ENCODE assay signal across 8 cellular contexts in the genomic region with DNA sequence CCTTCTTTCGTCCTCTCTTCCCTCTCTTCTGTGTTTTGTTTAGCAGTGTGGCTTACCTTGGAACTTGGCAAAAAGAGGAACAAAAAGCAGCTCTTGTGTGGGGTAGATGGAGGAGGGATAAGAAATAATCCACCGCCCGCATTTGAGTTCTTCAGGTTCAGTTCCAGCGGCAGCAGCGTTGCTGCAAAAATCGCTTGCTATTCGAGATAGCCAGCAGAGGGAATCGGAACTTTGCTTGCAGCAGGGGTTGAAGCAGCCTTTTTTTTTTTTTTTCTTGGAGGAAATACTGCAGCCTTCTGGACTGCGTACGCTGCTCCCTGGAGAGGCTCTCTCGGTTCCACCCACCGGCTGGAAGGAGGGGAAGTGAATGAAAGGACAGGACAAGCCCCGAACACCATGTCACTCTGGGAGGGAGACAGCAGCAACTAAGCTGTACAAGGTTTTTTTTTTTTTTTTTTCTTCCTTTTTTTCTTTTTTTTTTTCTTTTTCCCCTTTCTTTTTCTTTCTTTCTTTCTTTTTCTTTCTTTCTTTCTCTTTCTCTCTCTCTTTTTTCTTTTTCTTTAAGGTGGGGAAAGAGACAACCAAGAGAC. TPM values are rescaled to one million over a fixed set of nuclear protein-coding genes. Genes with fewer than 3 reads are reported as not detected.
DNase-seq lines count a peak whose midpoint lies in the region; ATAC-seq lines count a peak whose summit lies in the region.

A gene (plus strand): TSS at position 397 of the 590 bp plus-strand sequence.

- peak within 1 kb of the TSS in 10 of 11 experiments; percentile 0 to 69 (median 58); a peak in 19 of 22 replicates for H3K27ac ChIP-seq in BLaER1 treated with 17β-estradiol and CSF1 and Interleukin-3, amounts not matched to agents 10 nM and 100 nM
- peak within 1 kb of the TSS; percentile 64 for H3K27ac ChIP-seq in duodenal mucosa (ENCODE audit: low read depth, low read length)

- peak within 1 kb of the TSS; percentile 43 to 77 (median 72); a peak in 21 of 22 replicates for H3K9ac ChIP-seq in BLaER1 treated with 17β-estradiol and CSF1 and Interleukin-3, amounts not matched to agents 10 nM and 100 nM
- H3K9ac ChIP-seq in duodenal mucosa (ENCODE audit: low read depth in 1 of 2, low read length in 2 of 2) = peak within 1 kb of the TSS; percentile 52 to 73

- no peaks in the 10 kb centered on the region for H3K9me3 ChIP-seq in BLaER1 treated with 17β-estradiol and CSF1 and Interleukin-3, amounts not matched to agents 10 nM and 100 nM (replicated peaks in 1 of 11)
- H3K9me3 ChIP-seq in duodenal mucosa (ENCODE audit: control insufficient read depth in 1 of 2, low read length in 2 of 2) = no peaks in the 10 kb centered on the region

- H3K36me3 ChIP-seq in BLaER1 treated with 17β-estradiol and CSF1 and Interleukin-3, amounts not matched to agents 10 nM and 100 nM = no peaks in the 10 kb centered on the region
- H3K36me3 ChIP-seq in duodenal mucosa (ENCODE audit: control insufficient read depth in 1 of 2, insufficient read depth in 2 of 2, low read length in 2 of 2) = no peaks in the 10 kb centered on the region

- peak within 1 kb of the TSS; percentile 78 to 97 (median 93) for H3K4me2 ChIP-seq in BLaER1 treated with 17β-estradiol and CSF1 and Interleukin-3, amounts not matched to agents 10 nM and 100 nM

- peak; percentile 33 for ATAC-seq in GM18499 (IDR thresholded peaks at IDR 0.05; ENCODE audit: insufficient read depth, unreplicated experiment)
- ATAC-seq in HG03378 (IDR thresholded peaks at IDR 0.05; ENCODE audit: unreplicated experiment) = peak; percentile 39
- ATAC-seq in left colon = peak; percentile 95
- ATAC-seq in GM18520 (IDR thresholded peaks at IDR 0.05; ENCODE audit: unreplicated experiment) = no peak

- peaks cover 14 to 48% (median 41%) of the 10 kb centered on the region in 10 experiments for H3K4me1 ChIP-seq in BLaER1 treated with 17β-estradiol and CSF1 and Interleukin-3, amounts not matched to agents 10 nM and 100 nM
- H3K4me1 ChIP-seq in duodenal mucosa (ENCODE audit: control insufficient read depth in 1 of 2, insufficient read depth in 2 of 2, low read length in 2 of 2) = peaks cover 3 to 4% of the 10 kb centered on the region in 2 donors

- peak within 1 kb of the TSS; percentile 47 to 71 (median 63) for H3K4me3 ChIP-seq in BLaER1 treated with 17β-estradiol and CSF1 and Interleukin-3, amounts not matched to agents 10 nM and 100 nM
- peak within 1 kb of the TSS; percentile 56 to 59 for H3K4me3 ChIP-seq in duodenal mucosa (ENCODE audit: low read depth in 1 of 2, low read length in 2 of 2)

- intact Hi-C loops in left colon (cut with DNase I, micrococcal nuclease) = loop anchor here in 1 of 2 donors (10.0 kb wide), 1 partner anchor 414 kb away; no protein-coding TSS in a partner anchor

- H4K20me1 ChIP-seq in BLaER1 treated with 17β-estradiol and CSF1 and Interleukin-3, amounts not matched to agents 10 nM and 100 nM = no peaks in the 10 kb centered on the region

- no peaks in the 10 kb centered on the region for H3K27me3 ChIP-seq in BLaER1 treated with 17β-estradiol and CSF1 and Interleukin-3, amounts not matched to agents 10 nM and 100 nM
- H3K27me3 ChIP-seq in duodenal mucosa (ENCODE audit: control insufficient read depth in 1 of 2, insufficient read depth in 2 of 2, low read length in 2 of 2) = peaks cover 0 to 7% of the 10 kb centered on the region in 2 donors

- peak; percentile 98 for DNase-seq in SK-N-DZ (ENCODE audit: low spot score)
- DNase-seq in left colon = peak; percentile 63 to 86
- DNase-seq in stimulated activated CD8-positive, alpha-beta memory T cell treated with anti-CD3 and anti-CD28 coated beads, Interleukin-4, amount 100 ng/mL, for 48 hours = peak; percentile 30

RNA-seq across cellular contexts. Expression of the gene that starts here (rescaled TPM):
- 22.3 and 26.5 TPM in 2 replicates for polyA plus RNA-seq in SK-N-DZ (2014; cell fraction: cytosol; rRNA removed)
- polyA plus RNA-seq in SK-N-DZ (2014; cell fraction: nucleus; rRNA removed) = 16.4 and 27.2 TPM in 2 replicates
- total RNA-seq in left colon = 10 to 100 TPM in 1 of 2 donors, 1 to 10 TPM in 1; 7.1 to 11.5 TPM

Comparison
In these comparisons a context has a peak if more than half of its experiments do, and no peak if none do; other contexts are left out.
1. DNase-seq: peak in every context shown above with its lines; median percentile 98 in SK-N-DZ; 74 in left colon; 30 in stimulated activated CD8-positive, alpha-beta memory T cell treated with anti-CD3 and anti-CD28 coated beads, Interleukin-4, amount 100 ng/mL, for 48 hours.